ENCODE assay signal across 9 cellular contexts in genomic region chr3:12395349-12396012, GRCh38.
DNase-seq lines count a peak whose midpoint lies in the region; ATAC-seq, FAIRE-seq and TF ChIP-seq lines count a peak whose summit lies in the region.
"Had no signal": no experiment of that assay in that cellular context is flagged by ENCODE, and none has a peak within 500 bp of the region (broad histone marks: within the 10 kb centered on the region; RNA-seq: fewer than 3 reads in every experiment).

No MANE protein-coding gene starts in this region.

- DNase-seq in GM18507 (ENCODE audit: extremely low spot score, insufficient read length, low read depth), result peak; percentile 26
- DNase-seq in fibroblast of lung (ENCODE audit: low read depth in 2 of 2), result peak in 1 of 2 donors; percentile 36
- DNase-seq in effector CD8-positive, alpha-beta T cell (lab: John Stamatoyannopoulos, UW), result no peak
- no peak for DNase-seq in Ammon's horn (ENCODE audit: low spot score)
- no peak for DNase-seq in coronary artery (ENCODE audit: low spot score)
- DNase-seq in NCI-H1694 treated with DMSO at 0.1 percent for 48 hours (lab: John Stamatoyannopoulos, UW), result no peak
- DNase-seq: naive B cell had no signal

- H3K36me3 ChIP-seq in fibroblast of lung (ENCODE audit: control insufficient read depth, insufficient read depth, low read length), result no peaks in the 10 kb centered on the region

- TF ChIP-seq CTCF in fibroblast of lung (conservative IDR thresholded peaks at IDR 0.05 in 1 of 2, IDR thresholded peaks at IDR 0.05 in 1 of 2; ENCODE audit: low read depth in 1 of 2, low read length in 2 of 2) (no peak), coronary artery (IDR thresholded peaks at IDR 0.05) (no peak)

- no peak overlapping the region for H3K27ac ChIP-seq in fibroblast of lung (ENCODE audit: insufficient read depth, low read length)
- H3K27ac ChIP-seq in coronary artery, result no peak overlapping the region

- H2AFZ ChIP-seq in fibroblast of lung (ENCODE audit: low read length), result no peak overlapping the region

- no peaks in the 10 kb centered on the region for H4K20me1 ChIP-seq in fibroblast of lung (ENCODE audit: control insufficient read depth, extremely low read depth, insufficient read depth, low read length)

- H3K79me2 ChIP-seq in fibroblast of lung (ENCODE audit: control insufficient read depth, insufficient read depth, low read length), result no peaks in the 10 kb centered on the region

- ATAC-seq in GM21529 (IDR thresholded peaks at IDR 0.05; ENCODE audit: unreplicated experiment), result peak; percentile 98
- ATAC-seq in HG03575 (IDR thresholded peaks at IDR 0.05; ENCODE audit: extremely low read depth, insufficient number of reproducible peaks, low FRiP score, unreplicated experiment), result peak; percentile 92

- H3K9ac ChIP-seq in fibroblast of lung (ENCODE audit: insufficient read depth, low read length), result no peak overlapping the region

- no peak overlapping the region for H3K4me3 ChIP-seq in fibroblast of lung (replicated peaks in 1 of 4; ENCODE audit: control extremely low read depth in 1 of 4, insufficient read depth in 1 of 4, low read depth in 3 of 4, low read length in 4 of 4)
- H3K4me3 ChIP-seq in coronary artery, result no peak overlapping the region

- H3K4me2 ChIP-seq in fibroblast of lung (ENCODE audit: extremely low read depth, insufficient read depth, low read length), result peak overlapping the region; percentile 21

- no peaks in the 10 kb centered on the region for H3K9me3 ChIP-seq in fibroblast of lung (ENCODE audit: control insufficient read depth, insufficient read depth, low read depth, low read length)

- peak; percentile 93 for FAIRE-seq in GM18507 (lab: Jason Lieb, UNC)

- no peaks in the 10 kb centered on the region for H3K27me3 ChIP-seq in fibroblast of lung (ENCODE audit: control insufficient read depth, insufficient read depth, low read length)

- peaks cover 8% of the 10 kb centered on the region for H3K4me1 ChIP-seq in fibroblast of lung (ENCODE audit: control insufficient read depth, extremely low read depth, insufficient read depth, low read length)
